8 cellular contexts compared by ENCODE assay signal in genomic region chr17:40124279-40125141, GRCh38. TPM values are rescaled to one million over a fixed set of nuclear protein-coding genes. Genes with fewer than 3 reads are reported as not detected.
A peak's percentile ranks its signal among the peaks of the same experiment; 100 is the strongest.
DNase-seq lines count a peak whose midpoint lies in the region; ATAC-seq and TF ChIP-seq lines count a peak whose summit lies in the region.

No MANE protein-coding gene starts in this region.

- H3K9me3 Mint-ChIP-seq in activated T-cell treated with anti-CD3 and anti-CD28 coated beads, Interleukin-2, amount 50 U/mL, for 72 hours: no peaks in the 10 kb centered on the region

- H3K4me1 ChIP-seq in SK-N-SH (ENCODE audit: control insufficient read depth in 1 of 2, insufficient read depth in 2 of 2, low read depth in 1 of 2, low read length in 1 of 2) (peaks cover 6 to 7% of the 10 kb centered on the region in 2 experiments; a peak in 2 of 4 replicates), esophagus squamous epithelium (peaks cover 7 to 48% (median 19%) of the 10 kb centered on the region in 3 donors), neuronal stem cell (ENCODE audit: control insufficient read depth in 2 of 2, insufficient read depth in 1 of 2, low read depth in 1 of 2, low read length in 2 of 2) (peaks cover 6 to 8% of the 10 kb centered on the region in 2 donors)

- H3K4me3 ChIP-seq in SK-N-SH (ENCODE audit: low read depth in 2 of 2, low read length in 1 of 2): peak overlapping the region; percentile 81 to 99
- peak overlapping the region; percentile 76 to 96 (median 86) for H3K4me3 ChIP-seq in esophagus squamous epithelium
- H3K4me3 ChIP-seq in neuronal stem cell (ENCODE audit: low read length in 2 of 2): peak overlapping the region; percentile 78 to 93

- peaks cover 19 to 28% of the 10 kb centered on the region in 2 donors for H3K36me3 Mint-ChIP-seq in activated T-cell treated with anti-CD3 and anti-CD28 coated beads, Interleukin-2, amount 50 U/mL, for 72 hours (ENCODE audit: insufficient read depth in 2 of 2)

- TF ChIP-seq POLR2A in esophagus squamous epithelium (IDR thresholded peaks at IDR 0.05): no peak

- H4K20me1 ChIP-seq in SK-N-SH (ENCODE audit: insufficient read depth): peaks cover 31% of the 10 kb centered on the region

- H3K36me3 ChIP-seq in SK-N-SH (replicated peaks in 1 of 2; ENCODE audit: control insufficient read depth in 1 of 2, insufficient read depth in 2 of 2, low read length in 1 of 2) (peaks cover 21 to 29% of the 10 kb centered on the region in 2 experiments), esophagus squamous epithelium (peaks cover 3 to 42% (median 11%) of the 10 kb centered on the region in 3 donors), neuronal stem cell (replicated peaks in 1 of 2; ENCODE audit: control insufficient read depth in 2 of 2, insufficient read depth in 2 of 2, low read length in 2 of 2) (peaks cover 14 to 58% of the 10 kb centered on the region in 2 donors)

- no peak for TF ChIP-seq RAD21 in SK-N-SH (IDR thresholded peaks at IDR 0.05; ENCODE audit: low read length)

- TF ChIP-seq CTCF in SK-N-SH (IDR thresholded peaks at IDR 0.05) (no peak), esophagus squamous epithelium (IDR thresholded peaks at IDR 0.05) (no peak)

- peak overlapping the region; percentile 43 for H3K27ac Mint-ChIP-seq in activated T-cell treated with anti-CD3 and anti-CD28 coated beads, Interleukin-2, amount 50 U/mL, for 72 hours

- no peak overlapping the region for H3K14ac ChIP-seq in neuronal stem cell (ENCODE audit: low read length)

- H3K4me3 Mint-ChIP-seq in activated T-cell treated with anti-CD3 and anti-CD28 coated beads, Interleukin-2, amount 50 U/mL, for 72 hours: peak overlapping the region; percentile 89 to 92

- H3K18ac ChIP-seq in neuronal stem cell (ENCODE audit: low read length): no peak overlapping the region

- intact Hi-C loops in esophagus squamous epithelium (cut with DNase I): no loop called here

- no peaks in the 10 kb centered on the region for H3K9me3 ChIP-seq in SK-N-SH
- no peaks in the 10 kb centered on the region for H3K9me3 ChIP-seq in esophagus squamous epithelium
- H3K9me3 ChIP-seq in neuronal stem cell (replicated peaks in 1 of 2; ENCODE audit: control insufficient read depth in 2 of 2, insufficient read depth in 1 of 2, low read depth in 1 of 2, low read length in 2 of 2): no peaks in the 10 kb centered on the region

- H2BK15ac ChIP-seq in neuronal stem cell (ENCODE audit: low read length): no peak overlapping the region

- peaks cover 39% of the 10 kb centered on the region for H3K4me1 Mint-ChIP-seq in activated T-cell treated with anti-CD3 and anti-CD28 coated beads, Interleukin-2, amount 50 U/mL, for 72 hours (ENCODE audit: low read depth)

- CTCF ChIA-PET in SK-N-SH (lab: Yijun Ruan, JAX): interaction anchor here (0.6 to 3.9 kb wide), 11 partner anchors 10 to 97 kb away, joined by 3 to 34 read pairs (median 5); partner anchors contain the start of gene CASC3

- H4K91ac ChIP-seq in neuronal stem cell (ENCODE audit: low read depth, low read length, poor library complexity): no peak overlapping the region

- H3K23ac ChIP-seq in neuronal stem cell (ENCODE audit: low read depth, low read length, poor library complexity): no peak overlapping the region

- H3K4me2 ChIP-seq in SK-N-SH (peak overlapping the region; percentile 97), neuronal stem cell (ENCODE audit: insufficient read depth, low read length, poor library complexity, severe bottlenecking) (peak overlapping the region; percentile 89)

- peak overlapping the region; percentile 98 for H3K9ac ChIP-seq in SK-N-SH
- H3K9ac ChIP-seq in neuronal stem cell (ENCODE audit: low read depth, low read length, poor library complexity): no peak overlapping the region

- H3K79me1 ChIP-seq in neuronal stem cell (ENCODE audit: low read depth, low read length): peaks cover 10% of the 10 kb centered on the region

- H4K8ac ChIP-seq in neuronal stem cell (ENCODE audit: low read depth, low read length): no peak overlapping the region

- no peak overlapping the region for H2BK12ac ChIP-seq in neuronal stem cell (ENCODE audit: low read length)

- no peaks in the 10 kb centered on the region for H3K27me3 Mint-ChIP-seq in activated T-cell treated with anti-CD3 and anti-CD28 coated beads, Interleukin-2, amount 50 U/mL, for 72 hours (ENCODE audit: low read depth)

- H3K27me3 ChIP-seq in SK-N-SH (ENCODE audit: insufficient read depth): no peaks in the 10 kb centered on the region
- H3K27me3 ChIP-seq in esophagus squamous epithelium: no peaks in the 10 kb centered on the region
- H3K27me3 ChIP-seq in neuronal stem cell (ENCODE audit: control insufficient read depth in 3 of 3, insufficient read depth in 3 of 3, low read depth in 1 of 3, low read length in 3 of 3): no peaks in the 10 kb centered on the region

- DNase-seq in activated T-cell treated with anti-CD3 and anti-CD28 coated beads, Interleukin-2, amount 50 U/mL, for 72 hours: no peak
- DNase-seq in activated T-cell treated with anti-CD3 and anti-CD28 coated beads for 4 hours: no peak
- DNase-seq in SK-N-SH: no peak
- DNase-seq in esophagus squamous epithelium (lab: John Stamatoyannopoulos, UW): no peak
- no peak for DNase-seq in neuronal stem cell (ENCODE audit: low spot score)
- DNase-seq in stimulated activated CD4-positive, alpha-beta T cell treated with anti-CD3 and anti-CD28 coated beads, Interleukin-4, amount 100 ng/mL, for 1 hour: no peak
- no peak for DNase-seq in GDM1 (lab: John Stamatoyannopoulos, UW)
- no peak for DNase-seq in HPDE6-E6E7 (ENCODE audit: extremely low spot score)

- no peak for TF ChIP-seq EP300 in SK-N-SH (IDR thresholded peaks at IDR 0.05; ENCODE audit: borderline replicate concordance in 1 of 2, low read depth in 1 of 2, low read length in 1 of 2)

- H2BK5ac ChIP-seq in neuronal stem cell (ENCODE audit: low read length): no peak overlapping the region

- H3F3A ChIP-seq in SK-N-SH (replicated peaks; ENCODE audit: insufficient read depth): no peaks in the 10 kb centered on the region

- H3K27ac ChIP-seq in SK-N-SH (ENCODE audit: low read depth in 2 of 2, low read length in 1 of 2) (peak overlapping the region; percentile 16 to 92; a peak in 1 of 4 replicates), esophagus squamous epithelium (peak overlapping the region; percentile 94 to 100 (median 98)), neuronal stem cell (replicated peaks; ENCODE audit: low read length) (no peak overlapping the region)

- H3K4ac ChIP-seq in neuronal stem cell (ENCODE audit: low read length): no peak overlapping the region

- H3K79me2 ChIP-seq in SK-N-SH (ENCODE audit: insufficient read depth): peaks cover 89% of the 10 kb centered on the region

- ATAC-seq in activated T-cell treated with anti-CD3 and anti-CD28 coated beads, Interleukin-2, amount 50 U/mL, for 72 hours (replicated peaks in 1 of 2): no peak

- no peak overlapping the region for H2AK5ac ChIP-seq in neuronal stem cell (ENCODE audit: low read depth, low read length)

- H2AFZ ChIP-seq in SK-N-SH (ENCODE audit: low read depth) (no peak overlapping the region), neuronal stem cell (ENCODE audit: low read length) (no peak overlapping the region)

- POLR2A ChIA-PET in SK-N-SH (lab: Yijun Ruan, JAX): interaction anchor here (1.7 to 3.1 kb wide), 4 partner anchors 9 to 15 kb away, joined by 3 to 20 read pairs (median 11); partner anchors contain the start of gene CASC3

- H2BK120ac ChIP-seq in neuronal stem cell (ENCODE audit: low read depth, low read length): no peak overlapping the region

- H3K9me2 ChIP-seq in SK-N-SH: no peaks in the 10 kb centered on the region

- 12% methylated on average over 9 of the region's 9 CpGs for WGBS in SK-N-SH (ENCODE audit: low lambda C conversion rate)
- WGBS in esophagus squamous epithelium, 2 donors: 4 to 6% methylated on average over 9 of the region's 9 CpGs
- WGBS in neuronal stem cell (ENCODE audit: extremely low coverage in 2 of 2, insufficient read length in 2 of 2, insufficient replicate concordance in 1 of 2), 2 donors: no CpG with 5 or more reads among the region's 9 CpGs

TF ChIP-seq in SK-N-SH, 30 proteins besides CTCF, POLR2A, EP300 and RAD21:
- TF ChIP-seq MAX (IDR thresholded peaks at IDR 0.05; ENCODE audit: low read depth) (0 out of 2 replicates have a peak, but pooled peaks have one; percentile 29), EZH2phosphoT487 (IDR thresholded peaks at IDR 0.05; ENCODE audit: borderline replicate concordance, low read depth) (no peak)
TF ChIP-seq in SK-N-SH: peak in this region for 1.

RNA-seq across cellular contexts. Expression of gene MSL1, which starts 2.7 kb away (rescaled TPM):
- 100 to 1,000 TPM; 115 to 121 TPM for total RNA-seq in activated T-cell treated with anti-CD3 and anti-CD28 coated beads, Interleukin-2, amount 50 U/mL, for 72 hours
- polyA plus RNA-seq in SK-N-SH (2012; rRNA removed): 30.2 and 39.8 TPM in 2 replicates
- 32.5 and 37.5 TPM in 2 replicates for polyA plus RNA-seq in SK-N-SH (2012; cell fraction: cytosol; rRNA removed)
- 55.2 and 97.3 TPM in 2 replicates for polyA plus RNA-seq in SK-N-SH (2012; cell fraction: nucleus; rRNA removed)
- 10 to 100 TPM; 41.5 to 59.9 (median 51.5) TPM for total RNA-seq in esophagus squamous epithelium
- 106 TPM for polyA plus RNA-seq in neuronal stem cell (2013, experiment 1 of 2)
- polyA plus RNA-seq in neuronal stem cell (2013, experiment 2 of 2): 110 TPM

RNA-seq across cellular contexts. Expression of gene CASC3, which starts 15.8 kb away (rescaled TPM):
- 100 to 1,000 TPM; 106 to 144 TPM for total RNA-seq in activated T-cell treated with anti-CD3 and anti-CD28 coated beads, Interleukin-2, amount 50 U/mL, for 72 hours
- polyA plus RNA-seq in SK-N-SH (2012; rRNA removed): 28.0 and 30.4 TPM in 2 replicates
- 20.8 and 21.3 TPM in 2 replicates for polyA plus RNA-seq in SK-N-SH (2012; cell fraction: cytosol; rRNA removed)
- 74.7 and 122 TPM in 2 replicates for polyA plus RNA-seq in SK-N-SH (2012; cell fraction: nucleus; rRNA removed)
- total RNA-seq in esophagus squamous epithelium: 10 to 100 TPM; 23.7 to 62.6 (median 27.8) TPM
- 70.7 TPM for polyA plus RNA-seq in neuronal stem cell (2013, experiment 1 of 2)
- polyA plus RNA-seq in neuronal stem cell (2013, experiment 2 of 2): 70.5 TPM

RNA-seq across cellular contexts. Expression of gene NR1D1, which starts 24.1 kb away (rescaled TPM):
- total RNA-seq in activated T-cell treated with anti-CD3 and anti-CD28 coated beads, Interleukin-2, amount 50 U/mL, for 72 hours: 1 to 10 TPM; 4.5 to 6.3 TPM
- 2.1 and 6.5 TPM in 2 replicates for polyA plus RNA-seq in SK-N-SH (2012; rRNA removed)
- 3.9 and 6.0 TPM in 2 replicates for polyA plus RNA-seq in SK-N-SH (2012; cell fraction: cytosol; rRNA removed)
- polyA plus RNA-seq in SK-N-SH (2012; cell fraction: nucleus; rRNA removed): 16.9 and 17.9 TPM in 2 replicates
- 10 to 100 TPM in 1 of 4 donors, 1 to 10 TPM in 3; 3.8 to 16.4 (median 5.4) TPM for total RNA-seq in esophagus squamous epithelium
- 5.0 TPM for polyA plus RNA-seq in neuronal stem cell (2013, experiment 1 of 2)
- 4.8 TPM for polyA plus RNA-seq in neuronal stem cell (2013, experiment 2 of 2)

RNA-seq across cellular contexts. Expression of gene RAPGEFL1, which starts 52.8 kb away (rescaled TPM):
- 1 to 10 TPM; 3.0 to 6.6 TPM for total RNA-seq in activated T-cell treated with anti-CD3 and anti-CD28 coated beads, Interleukin-2, amount 50 U/mL, for 72 hours
- polyA plus RNA-seq in SK-N-SH (2012; rRNA removed): 5.9 and 6.0 TPM in 2 replicates
- polyA plus RNA-seq in SK-N-SH (2012; cell fraction: cytosol; rRNA removed): 2.0 and 2.3 TPM in 2 replicates
- 33.2 and 55.8 TPM in 2 replicates for polyA plus RNA-seq in SK-N-SH (2012; cell fraction: nucleus; rRNA removed)
- 100 to 1,000 TPM in 3 of 4 donors, 10 to 100 TPM in 1; 70.1 to 182 (median 144) TPM for total RNA-seq in esophagus squamous epithelium
- polyA plus RNA-seq in neuronal stem cell (2013, experiment 1 of 2): 9.5 TPM
- polyA plus RNA-seq in neuronal stem cell (2013, experiment 2 of 2): 9.7 TPM
